ENCODE assay signal across 13 cellular contexts in genomic region chr2:127047054-127047453, GRCh38.
"Had no signal": no experiment of that assay in that cellular context is flagged by ENCODE, and none has a peak within 500 bp of the region (broad histone marks: within the 10 kb centered on the region; RNA-seq: fewer than 3 reads in every experiment).

No MANE protein-coding gene starts in this region.

- FAIRE-seq: bronchial epithelial cell, colon, endothelial cell of umbilical vein had no signal

- H3K4me3 ChIP-seq: ascending aorta, heart left ventricle, tibial artery, vagina had no signal

- H3K36me3 ChIP-seq: ascending aorta, vagina had no signal

- H3K27me3 ChIP-seq: ascending aorta, foreskin keratinocyte, heart left ventricle, vagina had no signal

- H3K4me1 ChIP-seq: ascending aorta, foreskin keratinocyte had no signal

- H3K9me3 ChIP-seq: ascending aorta, heart left ventricle, tibial artery, vagina had no signal

- ATAC-seq: activated CD8-positive, alpha-beta T cell treated with anti-CD3 and anti-CD28 coated beads for 36 hours; foreskin keratinocyte; heart left ventricle; left lobe of liver had no signal

- DNase-seq: activated CD4-positive, CD25-positive, alpha-beta regulatory T cell treated with anti-CD3 and anti-CD28 coated beads, Interleukin-2, amount 50 U/mL, for 72 hours; activated CD8-positive, alpha-beta T cell treated with anti-CD3 and anti-CD28 coated beads for 36 hours; activated gamma-delta T cell; foreskin keratinocyte; stimulated activated CD4-positive, alpha-beta T cell treated with anti-CD3 and anti-CD28 coated beads, Interleukin-4, amount 100 ng/mL, for 4 hours; tibial artery had no signal

- H3K27ac ChIP-seq: ascending aorta, foreskin keratinocyte, heart left ventricle, tibial artery, vagina had no signal
